ENCODE assay signal across 16 cellular contexts in genomic region chr2:173578404-173579092, GRCh38.
"Had no signal": no experiment of that assay in that cellular context is flagged by ENCODE, and none has a peak within 500 bp of the region (broad histone marks: within the 10 kb centered on the region; RNA-seq: fewer than 3 reads in every experiment).

No MANE protein-coding gene starts in this region.

- H3K4me3 ChIP-seq: hepatocyte, left ventricle myocardium inferior, lower lobe of right lung, neural progenitor cell, ovary, right atrium auricular region, sigmoid colon, skin epidermis had no signal

- H3K4me2 ChIP-seq: hepatocyte, neural progenitor cell had no signal

- H3K27ac ChIP-seq: hepatocyte, left ventricle myocardium inferior, lower lobe of right lung, neural progenitor cell, ovary, right atrium auricular region, sigmoid colon, skin epidermis had no signal

- H3K79me2 ChIP-seq: hepatocyte had no signal

- H3K4me1 ChIP-seq: left ventricle myocardium inferior, lower lobe of right lung, neural progenitor cell, right atrium auricular region, sigmoid colon had no signal

- H2AFZ ChIP-seq: hepatocyte, neural progenitor cell had no signal

- H3K9me3 ChIP-seq: left ventricle myocardium inferior, lower lobe of right lung, ovary, right atrium auricular region, sigmoid colon had no signal

- FAIRE-seq: kidney had no signal

- DNase-seq: effector memory CD8-positive, alpha-beta T cell; foreskin melanocyte; kidney; left cardiac atrium; left ventricle myocardium inferior; lower lobe of right lung; nucleus accumbens; ovary; sigmoid colon; stimulated activated CD4-positive, alpha-beta T cell treated with anti-CD3 and anti-CD28 coated beads, Interleukin-12 subunit alpha, Interleukin-12 subunit beta, amount 100 ng/mL, for 4 hours; stimulated activated naive CD4-positive, alpha-beta T cell treated with Interleukin-2 at 50 U/mL for 16 hours; trophoblast cell had no signal

- H3K27me3 ChIP-seq: hepatocyte, neural progenitor cell, ovary, sigmoid colon had no signal

- H3K9ac ChIP-seq: neural progenitor cell had no signal

- H3K36me3 ChIP-seq: left ventricle myocardium inferior, lower lobe of right lung, neural progenitor cell, ovary, right atrium auricular region, sigmoid colon had no signal
